In the genomic region with DNA sequence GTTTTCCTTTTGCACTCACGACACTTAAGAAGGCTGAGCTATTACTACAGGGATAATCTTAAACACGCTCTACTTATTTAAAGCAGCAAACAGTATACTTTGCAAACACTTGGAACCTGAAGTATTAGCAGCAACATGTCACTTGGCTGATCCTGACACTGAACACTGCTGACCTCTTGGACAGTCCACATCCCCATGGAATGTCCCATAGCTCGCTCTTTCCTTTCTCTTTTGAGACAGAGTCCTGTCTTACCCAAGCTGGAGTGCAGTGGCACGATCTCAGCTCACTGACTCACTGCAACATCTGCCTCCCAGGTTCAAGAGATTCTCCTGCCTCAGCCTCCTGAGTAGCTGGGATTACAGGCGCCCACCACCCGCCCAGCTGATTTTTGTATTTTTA, we compare ENCODE assay signal across 19 cellular contexts. TPM values are rescaled to one million over a fixed set of nuclear protein-coding genes. Genes with fewer than 3 reads are reported as not detected.
"Had no signal": no experiment of that assay in that cellular context is flagged by ENCODE, and none has a peak within 500 bp of the region (broad histone marks: within the 10 kb centered on the region; RNA-seq: fewer than 3 reads in every experiment).

No MANE protein-coding gene starts in this region.

- H3K9me3 Mint-ChIP-seq: central memory CD8-positive, alpha-beta T cell; dendritic cell treated with granulocyte-macrophage colony-stimulating factor and Interleukin-4, amounts not matched to agents 40 ng/mL and 50 ng/mL, for 4 days; effector memory CD8-positive, alpha-beta T cell; immature natural killer cell; naive thymus-derived CD4-positive, alpha-beta T cell; type B pancreatic cell had no signal

- H3K27ac Mint-ChIP-seq: dendritic cell treated with granulocyte-macrophage colony-stimulating factor and Interleukin-4, amounts not matched to agents 40 ng/mL and 50 ng/mL, for 4 days; type B pancreatic cell had no signal

- H3K9me3 ChIP-seq: esophagus muscularis mucosa, ovary, suprapubic skin, thyroid gland, uterus had no signal

- H3K4me1 Mint-ChIP-seq: immature natural killer cell had no signal

- H3K4me3 ChIP-seq: esophagus muscularis mucosa, ovary, skin epidermis, suprapubic skin, thyroid gland, uterus had no signal

- H3K27me3 Mint-ChIP-seq: central memory CD8-positive, alpha-beta T cell; dendritic cell treated with granulocyte-macrophage colony-stimulating factor and Interleukin-4, amounts not matched to agents 40 ng/mL and 50 ng/mL, for 4 days; effector memory CD8-positive, alpha-beta T cell; naive thymus-derived CD4-positive, alpha-beta T cell; type B pancreatic cell had no signal

- H3K4me3 Mint-ChIP-seq: central memory CD8-positive, alpha-beta T cell; dendritic cell treated with granulocyte-macrophage colony-stimulating factor and Interleukin-4, amounts not matched to agents 40 ng/mL and 50 ng/mL, for 4 days; effector memory CD8-positive, alpha-beta T cell; immature natural killer cell; naive thymus-derived CD4-positive, alpha-beta T cell; type B pancreatic cell had no signal

- DNase-seq: effector memory CD8-positive, alpha-beta T cell; foreskin fibroblast; immature natural killer cell; left ventricle myocardium superior; naive thymus-derived CD4-positive, alpha-beta T cell; right cardiac atrium; stimulated activated CD4-positive, alpha-beta T cell treated with anti-CD3 and anti-CD28 coated beads, Interleukin-12 subunit alpha, Interleukin-12 subunit beta, amount 100 ng/mL, for 4 hours; stimulated activated naive CD4-positive, alpha-beta T cell treated with Interleukin-2 at 50 U/mL for 16 hours; thyroid gland had no signal

- ATAC-seq: effector memory CD8-positive, alpha-beta T cell; left ventricle myocardium superior; naive thymus-derived CD4-positive, alpha-beta T cell; right cardiac atrium had no signal

- H3K27me3 ChIP-seq: esophagus muscularis mucosa, ovary, suprapubic skin, thyroid gland, uterus had no signal

- H3K4me1 ChIP-seq: suprapubic skin, thyroid gland, uterus had no signal

- H3K27ac ChIP-seq: epithelial cell of prostate, esophagus muscularis mucosa, ovary, skin epidermis, suprapubic skin, thyroid gland, uterus had no signal

- H3K36me3 ChIP-seq: ovary, uterus had no signal

RNA-seq across cellular contexts. Expression of a gene that starts 41.4 kb away (rescaled TPM):
- total RNA-seq: lung microvascular endothelial cell had no signal
